ENCODE assay signal across 8 cellular contexts in genomic region chr12:47904647-47905312, GRCh38. TPM values are rescaled to one million over a fixed set of nuclear protein-coding genes. Genes with fewer than 3 reads are reported as not detected.
DNase-seq lines count a peak whose midpoint lies in the region; ATAC-seq lines count a peak whose summit lies in the region.

Gene VDR, minus strand, starts transcription at chr12:47904994. Its CDS starts 25,881 bp downstream, at chr12:47879113.

- H3K9me3 ChIP-seq in effector memory CD4-positive, alpha-beta T cell (ENCODE audit: control insufficient read depth, low read length): no peaks in the 10 kb centered on the region

- H3K27ac Mint-ChIP-seq in activated CD4-positive, alpha-beta memory T cell treated with anti-CD3 and anti-CD28 coated beads, Interleukin-2, amount 10 ng/mL, durations not matched to agents 7 days and 5 days: peak within 1 kb of the TSS; percentile 81
- H3K27ac Mint-ChIP-seq in memory B cell: peak within 1 kb of the TSS; percentile 33

- POLR2A ChIA-PET in activated CD4-positive, alpha-beta memory T cell treated with anti-CD3 and anti-CD28 coated beads, Interleukin-2, amount 10 ng/mL, durations not matched to agents 7 days and 5 days (lab: Charles Lee): interaction anchor here (0.7 to 10.2 kb wide), 19 partner anchors 9 to 202 kb away, joined by 3 to 205 read pairs (median 3); partner anchors contain the start of gene TMEM106C

- no peaks in the 10 kb centered on the region for H3K36me3 ChIP-seq in effector memory CD4-positive, alpha-beta T cell (ENCODE audit: control insufficient read depth, insufficient read depth, low read length)

- H3K4me1 Mint-ChIP-seq in activated CD4-positive, alpha-beta memory T cell treated with anti-CD3 and anti-CD28 coated beads, Interleukin-2, amount 10 ng/mL, durations not matched to agents 7 days and 5 days: peaks cover 45% of the 10 kb centered on the region
- peaks cover 13% of the 10 kb centered on the region for H3K4me1 Mint-ChIP-seq in memory B cell

- H3K27me3 Mint-ChIP-seq in activated CD4-positive, alpha-beta memory T cell treated with anti-CD3 and anti-CD28 coated beads, Interleukin-2, amount 10 ng/mL, durations not matched to agents 7 days and 5 days: peaks cover 37% of the 10 kb centered on the region
- peaks cover 15% of the 10 kb centered on the region for H3K27me3 Mint-ChIP-seq in memory B cell

- DNase-seq in Ammon's horn (ENCODE audit: low spot score) (peak; percentile 63), GM19240 (ENCODE audit: insufficient read length, low spot score) (peak; percentile 76), NCI-H774 (lab: John Stamatoyannopoulos, UW) (peak; percentile 73), memory B cell (ENCODE audit: low spot score in 2 of 2) (peak; percentile 42 to 50)
- peak; percentile 81 for DNase-seq in activated CD4-positive, alpha-beta memory T cell treated with anti-CD3 and anti-CD28 coated beads, Interleukin-2, amount 10 ng/mL, durations not matched to agents 7 days and 5 days
- peak; percentile 62 to 66 (median 65) for DNase-seq in effector memory CD4-positive, alpha-beta T cell
- DNase-seq in stimulated activated CD8-positive, alpha-beta memory T cell treated with anti-CD3 and anti-CD28 coated beads, Interleukin-15, amount 100 ng/mL, for 1 hour (ENCODE audit: low read depth): peak; percentile 30

- H3K4me3 ChIP-seq in effector memory CD4-positive, alpha-beta T cell (ENCODE audit: insufficient read depth, low read depth, low read length, poor library complexity, severe bottlenecking): peak within 1 kb of the TSS; percentile 70

- peak within 1 kb of the TSS; percentile 44 for H3K27ac ChIP-seq in effector memory CD4-positive, alpha-beta T cell (ENCODE audit: insufficient read depth, low read length, poor library complexity, severe bottlenecking)

- no peaks in the 10 kb centered on the region for H3K9me3 Mint-ChIP-seq in activated CD4-positive, alpha-beta memory T cell treated with anti-CD3 and anti-CD28 coated beads, Interleukin-2, amount 10 ng/mL, durations not matched to agents 7 days and 5 days
- no peaks in the 10 kb centered on the region for H3K9me3 Mint-ChIP-seq in memory B cell

- H3K27me3 ChIP-seq in effector memory CD4-positive, alpha-beta T cell (replicated peaks; ENCODE audit: control insufficient read depth, insufficient read depth, low read length, poor library complexity, severe bottlenecking): no peaks in the 10 kb centered on the region

- ATAC-seq in HG03460 (IDR thresholded peaks at IDR 0.05; ENCODE audit: unreplicated experiment) (peak; percentile 56), memory B cell (ENCODE audit: low read depth) (peak; percentile 76)

- peaks cover 29% of the 10 kb centered on the region for H3K36me3 Mint-ChIP-seq in activated CD4-positive, alpha-beta memory T cell treated with anti-CD3 and anti-CD28 coated beads, Interleukin-2, amount 10 ng/mL, durations not matched to agents 7 days and 5 days (ENCODE audit: low read depth)
- H3K36me3 Mint-ChIP-seq in memory B cell: no peaks in the 10 kb centered on the region

- peak within 1 kb of the TSS; percentile 96 for H3K4me3 Mint-ChIP-seq in activated CD4-positive, alpha-beta memory T cell treated with anti-CD3 and anti-CD28 coated beads, Interleukin-2, amount 10 ng/mL, durations not matched to agents 7 days and 5 days
- peak within 1 kb of the TSS; percentile 79 for H3K4me3 Mint-ChIP-seq in memory B cell

- CTCF ChIA-PET in activated CD4-positive, alpha-beta memory T cell treated with anti-CD3 and anti-CD28 coated beads, Interleukin-2, amount 10 ng/mL, durations not matched to agents 7 days and 5 days (lab: Charles Lee): interaction anchor here (0.6 to 1.8 kb wide), 24 partner anchors 8 to 252 kb away, joined by 3 to 18 read pairs (median 4); partner anchors contain the start of genes ASB8 and TMEM106C

- H3K4me1 ChIP-seq in effector memory CD4-positive, alpha-beta T cell (ENCODE audit: control insufficient read depth, insufficient read depth, low read length, poor library complexity, severe bottlenecking): peaks cover 46% of the 10 kb centered on the region

RNA-seq across cellular contexts. Expression of gene VDR, which starts in this region (rescaled TPM):
- total RNA-seq in activated CD4-positive, alpha-beta memory T cell treated with anti-CD3 and anti-CD28 coated beads, Interleukin-2, amount 10 ng/mL, durations not matched to agents 7 days and 5 days: 10 to 100 TPM; 62.9 to 65.5 TPM

Comparison
In these comparisons a context has a peak if more than half of its experiments do, and no peak if none do; other contexts are left out.
1. Peak in every context shown above with its lines: DNase-seq, ATAC-seq, H3K4me3 ChIP-seq and H3K27ac ChIP-seq.
2. DNase-seq: peak in every context shown above with its lines; median percentile 81 in activated CD4-positive, alpha-beta memory T cell treated with anti-CD3 and anti-CD28 coated beads, Interleukin-2, amount 10 ng/mL, durations not matched to agents 7 days and 5 days; 76 in GM19240; 73 in NCI-H774; 65 in effector memory CD4-positive, alpha-beta T cell; 63 in Ammon's horn; 46 in memory B cell; 30 in stimulated activated CD8-positive, alpha-beta memory T cell treated with anti-CD3 and anti-CD28 coated beads, Interleukin-15, amount 100 ng/mL, for 1 hour.